In the genomic region with DNA sequence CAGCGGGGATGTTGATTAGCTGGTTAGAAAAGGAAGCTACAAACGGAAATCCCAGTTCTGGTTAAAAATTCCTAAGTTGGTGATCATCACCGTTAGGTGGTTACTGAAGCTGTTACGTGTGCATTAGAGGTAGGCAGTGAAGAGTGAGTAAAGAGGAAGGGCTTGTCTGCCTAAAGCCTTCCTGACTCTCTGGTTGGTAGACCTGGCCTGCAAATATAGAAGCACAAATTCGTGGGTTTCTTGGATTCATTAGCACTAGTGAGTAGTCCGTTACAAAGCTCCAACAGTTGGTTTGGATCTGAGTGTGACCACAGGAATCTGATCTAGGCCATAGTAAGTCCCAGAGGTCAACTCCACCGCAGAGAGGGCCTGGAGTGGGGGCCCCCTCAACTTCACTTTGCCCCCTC, we compare ENCODE assay signal across 18 cellular contexts.
DNase-seq lines count a peak whose midpoint lies in the region; ATAC-seq and TF ChIP-seq lines count a peak whose summit lies in the region.
"Had no signal": no experiment of that assay in that cellular context is flagged by ENCODE, and none has a peak within 500 bp of the region (broad histone marks: within the 10 kb centered on the region; RNA-seq: fewer than 3 reads in every experiment).

No MANE protein-coding gene starts in this region.

- H3K27me3 ChIP-seq in heart left ventricle: no peaks in the 10 kb centered on the region
- H3K27me3 ChIP-seq in right atrium auricular region: no peaks in the 10 kb centered on the region
- no peaks in the 10 kb centered on the region for H3K27me3 ChIP-seq in stomach
- H3K27me3 ChIP-seq: gastroesophageal sphincter, upper lobe of left lung had no signal

- TF ChIP-seq POLR2A in heart left ventricle (IDR thresholded peaks at IDR 0.05) (no peak), stomach (IDR thresholded peaks at IDR 0.05) (no peak)

- peak; percentile 42 to 85 (median 62) for ATAC-seq in heart left ventricle
- ATAC-seq in GM18517 (IDR thresholded peaks at IDR 0.05; ENCODE audit: unreplicated experiment): no peak
- ATAC-seq: activated CD4-positive, alpha-beta T cell treated with anti-CD3 and anti-CD28 coated beads for 36 hours; activated naive CD4-positive, alpha-beta T cell treated with anti-CD3 and anti-CD28 coated beads, Interleukin-2, amount 50 U/mL, for 72 hours; effector memory CD8-positive, alpha-beta T cell; gastroesophageal sphincter; stimulated activated naive B cell treated with anti-CD40 and anti-IgM and Interleukin-4, amounts not matched to agents 10 μg/mL and 1 μg/mL and 100 μg/mL, for 72 hours had no signal

- peaks cover 0 to 9% (median 1%) of the 10 kb centered on the region in 12 donors for H3K4me1 ChIP-seq in heart left ventricle
- H3K4me1 ChIP-seq in right atrium auricular region: no peaks in the 10 kb centered on the region
- H3K4me1 ChIP-seq in stomach: peaks cover 0 to 5% (median 0%) of the 10 kb centered on the region in 4 donors
- H3K4me1 ChIP-seq: gastroesophageal sphincter, upper lobe of left lung had no signal

- no peaks in the 10 kb centered on the region for H3K36me3 ChIP-seq in heart left ventricle
- no peaks in the 10 kb centered on the region for H3K36me3 ChIP-seq in right atrium auricular region
- H3K36me3 ChIP-seq in stomach: no peaks in the 10 kb centered on the region
- H3K36me3 ChIP-seq: gastroesophageal sphincter, upper lobe of left lung had no signal

- H3K9me3 ChIP-seq in heart left ventricle: peaks cover 0 to 9% (median 0%) of the 10 kb centered on the region in 12 donors
- H3K9me3 ChIP-seq in right atrium auricular region: no peaks in the 10 kb centered on the region
- peaks cover 0 to 4% (median 2%) of the 10 kb centered on the region in 4 donors for H3K9me3 ChIP-seq in stomach
- H3K9me3 ChIP-seq: gastroesophageal sphincter, upper lobe of left lung had no signal

- no peak for TF ChIP-seq EP300 in stomach (IDR thresholded peaks at IDR 0.05)

- H3K27ac ChIP-seq in heart left ventricle: peak overlapping the region in 4 of 12 donors; percentile 21 to 47 (median 34)
- no peak overlapping the region for H3K27ac ChIP-seq in right atrium auricular region
- H3K27ac ChIP-seq in VCaP: peak overlapping the region; percentile 75
- no peak overlapping the region for H3K27ac ChIP-seq in stomach
- H3K27ac ChIP-seq: gastroesophageal sphincter, upper lobe of left lung had no signal

- intact Hi-C loops in heart left ventricle (cut with DNase I): no loop called here
- intact Hi-C loops in stomach (cut with DNase I; ENCODE audit: low total_unique reads): no loop called here

- WGBS in heart left ventricle, 4 donors: 59 to 80% (median 72%) methylated on average over 7 of the region's 7 CpGs
- WGBS in stomach, 5 donors: 73 to 89% (median 87%) methylated on average over 7 of the region's 7 CpGs

- TF ChIP-seq CTCF in heart left ventricle (IDR thresholded peaks at IDR 0.05) (no peak), right atrium auricular region (IDR thresholded peaks at IDR 0.05) (no peak), VCaP (conservative IDR thresholded peaks at IDR 0.05) (no peak), stomach (IDR thresholded peaks at IDR 0.05) (no peak)

- DNase-seq in heart left ventricle (no peak), right atrium auricular region (ENCODE audit: low spot score) (no peak), glomerular visceral epithelial cell (ENCODE audit: extremely low spot score) (peak; percentile 76), skeletal muscle cell (ENCODE audit: low read depth) (peak; percentile 5), DMS79 treated with DMSO at 0.1 percent for 48 hours (lab: John Stamatoyannopoulos, UW) (no peak), stomach (no peak)
- DNase-seq: 8988T; activated CD4-positive, alpha-beta T cell treated with anti-CD3 and anti-CD28 coated beads for 36 hours; effector memory CD8-positive, alpha-beta T cell; midbrain; occipital lobe; SHP77 treated with DMSO at 0.1 percent for 48 hours; stimulated activated naive B cell treated with anti-CD40 and anti-IgM and Interleukin-4, amounts not matched to agents 10 μg/mL and 1 μg/mL and 100 μg/mL, for 72 hours; upper lobe of left lung had no signal

- no peak overlapping the region for H3K4me3 ChIP-seq in heart left ventricle
- H3K4me3 ChIP-seq in right atrium auricular region: no peak overlapping the region
- H3K4me3 ChIP-seq in skeletal muscle cell (ENCODE audit: low read depth, low read length): no peak overlapping the region
- no peak overlapping the region for H3K4me3 ChIP-seq in stomach
- H3K4me3 ChIP-seq: gastroesophageal sphincter, upper lobe of left lung had no signal

Comparison
In these comparisons a context has a peak if more than half of its experiments do, and no peak if none do; other contexts are left out.
1. DNase-seq: peak in glomerular visceral epithelial cell (single experiment) and skeletal muscle cell (single experiment); none in heart left ventricle (0 of 5), right atrium auricular region (single experiment), DMS79 treated with DMSO at 0.1 percent for 48 hours (single experiment) and stomach (single experiment).